11 cellular contexts compared by ENCODE assay signal in the genomic region with DNA sequence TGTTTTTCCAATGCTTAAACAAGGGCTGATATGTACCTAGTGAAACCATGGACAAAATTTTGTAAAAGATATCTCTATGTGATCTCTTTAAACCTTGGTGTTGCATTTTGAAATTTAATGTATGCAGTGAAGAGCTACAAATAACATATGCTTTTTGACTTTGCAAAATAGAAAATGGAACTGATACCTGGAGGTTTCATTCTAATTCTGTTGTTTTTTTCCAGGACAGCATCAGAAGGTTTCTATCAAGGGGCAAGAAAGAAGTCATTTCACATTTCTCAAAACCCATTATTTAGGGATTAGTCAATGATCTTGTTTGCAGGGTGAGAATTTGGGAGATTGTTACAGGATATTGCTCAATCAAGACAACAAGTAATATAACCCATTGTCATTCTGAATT.
"Had no signal": no experiment of that assay in that cellular context is flagged by ENCODE, and none has a peak within 500 bp of the region (broad histone marks: within the 10 kb centered on the region; RNA-seq: fewer than 3 reads in every experiment).

No MANE protein-coding gene starts in this region.

- FAIRE-seq: HTR-8/SVneo, K562 had no signal

- H3K36me3 ChIP-seq: HAP-1 had no signal

- H3K4me1 ChIP-seq: HAP-1 had no signal

- H3K9me3 ChIP-seq: HAP-1 had no signal

- H3K4me3 ChIP-seq: GM23248, HAP-1, K562 had no signal

- H3K27ac Mint-ChIP-seq: HFFc6 had no signal

- H3K27ac ChIP-seq: GM23248 had no signal

- H2AFZ ChIP-seq: GM23248 had no signal

- DNase-seq: GM23248, GOT3, H7, HFFc6, IMR-90, Kasumi-1, KG1 had no signal

- H3K9ac ChIP-seq: GM23248 had no signal

- H3K4me3 Mint-ChIP-seq: HFFc6 had no signal

- ATAC-seq: HCT116, K562 had no signal
